ENCODE assay signal across 8 cellular contexts in genomic region chr16:4694664-4695451, GRCh38. TPM values are rescaled to one million over a fixed set of nuclear protein-coding genes. Genes with fewer than 3 reads are reported as not detected.
DNase-seq lines count a peak whose midpoint lies in the region; ATAC-seq and TF ChIP-seq lines count a peak whose summit lies in the region.

No MANE protein-coding gene starts in this region.

- H3K27ac ChIP-seq in CD4-positive, CD25-positive, alpha-beta regulatory T cell (ENCODE audit: insufficient read depth, low read length, poor library complexity, severe bottlenecking) = peak overlapping the region; percentile 88
- peak overlapping the region; percentile 94 to 99 (median 96) for H3K27ac ChIP-seq in Peyer's patch

- DNase-seq in CD4-positive, CD25-positive, alpha-beta regulatory T cell = no peak
- DNase-seq in Peyer's patch (peak in 2 of 3 donors; percentile 50 to 53), epithelial cell of proximal tubule (ENCODE audit: low read depth) (no peak), neural crest cell (ENCODE audit: low read depth, low spot score) (no peak), retina (no peak), A172 (ENCODE audit: low spot score) (no peak)

- ATAC-seq in CD4-positive, CD25-positive, alpha-beta regulatory T cell (ENCODE audit: low read depth in 2 of 2) = no peak
- no peak for ATAC-seq in activated CD4-positive, CD25-positive, alpha-beta regulatory T cell treated with anti-CD3 and anti-CD28 coated beads, Interleukin-2, amount 50 U/mL, for 24 hours
- no peak for ATAC-seq in HG02610 (IDR thresholded peaks at IDR 0.05; ENCODE audit: unreplicated experiment)

- H3K4me1 Mint-ChIP-seq in CD4-positive, CD25-positive, alpha-beta regulatory T cell = peaks cover 0 to 23% (median 4%) of the 10 kb centered on the region in 4 donors
- H3K4me1 Mint-ChIP-seq in neural crest cell = no peaks in the 10 kb centered on the region

- no peaks in the 10 kb centered on the region for H3K9me3 ChIP-seq in CD4-positive, CD25-positive, alpha-beta regulatory T cell (ENCODE audit: control insufficient read depth in 2 of 2, low read length in 2 of 2)
- no peaks in the 10 kb centered on the region for H3K9me3 ChIP-seq in Peyer's patch

- H3K36me3 ChIP-seq in CD4-positive, CD25-positive, alpha-beta regulatory T cell (ENCODE audit: control insufficient read depth, insufficient read depth, low read length) = peaks cover 30% of the 10 kb centered on the region
- peaks cover 0 to 51% (median 0%) of the 10 kb centered on the region in 3 donors for H3K36me3 ChIP-seq in Peyer's patch

- H3K36me3 Mint-ChIP-seq in CD4-positive, CD25-positive, alpha-beta regulatory T cell = peaks cover 5% of the 10 kb centered on the region
- H3K36me3 Mint-ChIP-seq in neural crest cell (ENCODE audit: low read depth) = peaks cover 5% of the 10 kb centered on the region

- no peak for TF ChIP-seq POLR2A in Peyer's patch (IDR thresholded peaks at IDR 0.05)

- no peaks in the 10 kb centered on the region for H3K9me3 Mint-ChIP-seq in CD4-positive, CD25-positive, alpha-beta regulatory T cell
- no peaks in the 10 kb centered on the region for H3K9me3 Mint-ChIP-seq in neural crest cell

- peak overlapping the region; percentile 66 to 86 (median 83) for H3K27ac Mint-ChIP-seq in CD4-positive, CD25-positive, alpha-beta regulatory T cell
- H3K27ac Mint-ChIP-seq in neural crest cell (ENCODE audit: unreplicated experiment) = peak overlapping the region; percentile 67

- TF ChIP-seq CTCF in Peyer's patch (IDR thresholded peaks at IDR 0.05) = no peak
- peak; percentile 11 for TF ChIP-seq CTCF in epithelial cell of proximal tubule (conservative IDR thresholded peaks at IDR 0.05; ENCODE audit: low read depth, low read length)
- TF ChIP-seq CTCF in neural crest cell (conservative IDR thresholded peaks at IDR 0.05) = no peak

- H3K4me3 Mint-ChIP-seq in CD4-positive, CD25-positive, alpha-beta regulatory T cell = peak overlapping the region; percentile 65 to 87 (median 80)
- peak overlapping the region; percentile 88 for H3K4me3 Mint-ChIP-seq in neural crest cell

- H3K27me3 Mint-ChIP-seq in CD4-positive, CD25-positive, alpha-beta regulatory T cell = no peaks in the 10 kb centered on the region
- peaks cover 3% of the 10 kb centered on the region for H3K27me3 Mint-ChIP-seq in neural crest cell (ENCODE audit: low read depth)

- H3K27me3 ChIP-seq in CD4-positive, CD25-positive, alpha-beta regulatory T cell (ENCODE audit: control insufficient read depth, insufficient read depth, low read length) = no peaks in the 10 kb centered on the region
- H3K27me3 ChIP-seq in Peyer's patch = no peaks in the 10 kb centered on the region

- no peak overlapping the region for H3K4me3 ChIP-seq in CD4-positive, CD25-positive, alpha-beta regulatory T cell (ENCODE audit: low read depth, low read length)
- H3K4me3 ChIP-seq in Peyer's patch = peak overlapping the region; percentile 98 to 100 (median 99)
- H3K4me3 ChIP-seq in epithelial cell of proximal tubule (ENCODE audit: low read depth, low read length) = peak overlapping the region; percentile 85

- peaks cover 17% of the 10 kb centered on the region for H3K4me1 ChIP-seq in CD4-positive, CD25-positive, alpha-beta regulatory T cell (ENCODE audit: control insufficient read depth, insufficient read depth, low read length, poor library complexity, severe bottlenecking)
- H3K4me1 ChIP-seq in Peyer's patch = peaks cover 5 to 25% (median 18%) of the 10 kb centered on the region in 4 donors

RNA-seq across cellular contexts. Expression of gene NUDT16L1, which starts 1.5 kb away (rescaled TPM):
- 43.7 TPM for total RNA-seq in CD4-positive, CD25-positive, alpha-beta regulatory T cell
- polyA plus RNA-seq in CD4-positive, CD25-positive, alpha-beta regulatory T cell = 100 to 1,000 TPM in 1 of 4 donors, 10 to 100 TPM in 3; 77.8 to 110 (median 91.5) TPM
- total RNA-seq in Peyer's patch (10 to 100 TPM; 19.0 to 53.6 (median 40.1) TPM), epithelial cell of proximal tubule (23.8 and 37.4 TPM in 2 replicates), neural crest cell (36.8 and 37.8 TPM in 2 replicates)
- 52.4 and 64.6 TPM in 2 replicates for total RNA-seq in A172 (2014; rRNA removed; shearing (Covaris generic))

RNA-seq across cellular contexts. Expression of gene ANKS3, which starts 39.2 kb away (rescaled TPM):
- total RNA-seq in CD4-positive, CD25-positive, alpha-beta regulatory T cell = 20.4 TPM
- polyA plus RNA-seq in CD4-positive, CD25-positive, alpha-beta regulatory T cell = 1 to 10 TPM; 1.4 to 4.0 (median 2.5) TPM
- total RNA-seq in Peyer's patch (10 to 100 TPM; 20.8 to 42.9 (median 36.6) TPM), epithelial cell of proximal tubule (13.7 and 22.4 TPM in 2 replicates), neural crest cell (32.0 and 35.5 TPM in 2 replicates)
- total RNA-seq in A172 (2014; rRNA removed; shearing (Covaris generic)) = 12.0 and 19.6 TPM in 2 replicates

RNA-seq across cellular contexts. Expression of gene DNAAF8, which starts 39.5 kb away (rescaled TPM):
- not detected for total RNA-seq in CD4-positive, CD25-positive, alpha-beta regulatory T cell
- under 1 TPM in 1 of 4 donors, not detected in 3; 0.06 TPM for polyA plus RNA-seq in CD4-positive, CD25-positive, alpha-beta regulatory T cell
- total RNA-seq in Peyer's patch (not detected), epithelial cell of proximal tubule (2.0 TPM in 1 of 2 replicates, not detected in the other), neural crest cell (0.68 and 0.96 TPM in 2 replicates)
- 1.7 and 5.2 TPM in 2 replicates for total RNA-seq in A172 (2014; rRNA removed; shearing (Covaris generic))

Comparison
In these comparisons a context has a peak if more than half of its experiments do, and no peak if none do; other contexts are left out.
1. DNase-seq: peak in Peyer's patch (2 of 3); none in CD4-positive, CD25-positive, alpha-beta regulatory T cell (0 of 3), epithelial cell of proximal tubule (single experiment), neural crest cell (single experiment), retina (single experiment) and A172 (single experiment).